In genomic region chr5:103258368-103258956, GRCh38 we compare ENCODE assay signal across 8 cellular contexts. TPM values are rescaled to one million over a fixed set of nuclear protein-coding genes. Genes with fewer than 3 reads are reported as not detected.
DNase-seq lines count a peak whose midpoint lies in the region; ATAC-seq and TF ChIP-seq lines count a peak whose summit lies in the region.

Gene MACIR (plus strand): TSS chr5:103258763. CDS start chr5:103275920, 17,157 bp downstream.

- peak within 1 kb of the TSS in 2 of 3 experiments; percentile 77 to 92; a peak in 3 of 7 replicates for H3K27ac Mint-ChIP-seq in H9
- peak within 1 kb of the TSS in 1 of 2 donors; percentile 63 for H3K27ac Mint-ChIP-seq in natural killer cell treated with Interleukin-12 subunit alpha and Interleukin-12 subunit beta and Interleukin-15 and Interleukin-18, amount 100 ng/mL, for 72 hours

- H2AK5ac ChIP-seq in H9 (ENCODE audit: insufficient read length, low read length): no peak within 1 kb of the TSS

- H4K20me1 ChIP-seq in H9 (ENCODE audit: control insufficient read depth, insufficient read depth, insufficient read length): no peaks in the 10 kb centered on the region

- no peak within 1 kb of the TSS for H2BK12ac ChIP-seq in H9 (ENCODE audit: insufficient read length, low read depth, low read length)

- H3K9me3 ChIP-seq in ES-I3 (ENCODE audit: control insufficient read depth, insufficient read depth, low read length) (no peaks in the 10 kb centered on the region), H9 (ENCODE audit: control insufficient read depth, low read depth, low read length) (no peaks in the 10 kb centered on the region), MG63 (no peaks in the 10 kb centered on the region)

- H3K27me3 Mint-ChIP-seq in H9 (ENCODE audit: low read depth): no peaks in the 10 kb centered on the region
- peaks cover 0 to 6% of the 10 kb centered on the region in 2 donors for H3K27me3 Mint-ChIP-seq in natural killer cell treated with Interleukin-12 subunit alpha and Interleukin-12 subunit beta and Interleukin-15 and Interleukin-18, amount 100 ng/mL, for 72 hours

- H4K8ac ChIP-seq in H9 (replicated peaks; ENCODE audit: insufficient read length, low read depth, low read length): no peak within 1 kb of the TSS

- H2BK20ac ChIP-seq in H9 (ENCODE audit: low read depth, low read length, poor library complexity, severe bottlenecking): no peak within 1 kb of the TSS

- H3K23ac ChIP-seq in H9 (ENCODE audit: insufficient read length, low read depth, low read length): no peak within 1 kb of the TSS

- H3K36me3 ChIP-seq in ES-I3 (ENCODE audit: insufficient read depth, low read length): no peaks in the 10 kb centered on the region
- H3K36me3 ChIP-seq in MG63: no peaks in the 10 kb centered on the region

- no peak within 1 kb of the TSS for H3T11ph ChIP-seq in H9 (ENCODE audit: low read length)

- H3K27me3 ChIP-seq in H9 (ENCODE audit: insufficient read depth, low read length): no peaks in the 10 kb centered on the region
- H3K27me3 ChIP-seq in MG63: no peaks in the 10 kb centered on the region

- peak; percentile 98 for ATAC-seq in natural killer cell treated with Interleukin-12 subunit alpha and Interleukin-12 subunit beta and Interleukin-15 and Interleukin-18, amount 100 ng/mL, for 72 hours

- H4K91ac ChIP-seq in H9 (ENCODE audit: insufficient read length, low read depth, low read length): no peak within 1 kb of the TSS

- H3K4me1 ChIP-seq in ES-I3 (ENCODE audit: insufficient read depth, low read length) (peaks cover 6% of the 10 kb centered on the region), H9 (ENCODE audit: insufficient read depth, low read length) (peaks cover 2% of the 10 kb centered on the region; the same call in 1 of the 2 replicates)

- peak within 1 kb of the TSS; percentile 92 to 98 for H3K4me3 Mint-ChIP-seq in H9
- H3K4me3 Mint-ChIP-seq in natural killer cell treated with Interleukin-12 subunit alpha and Interleukin-12 subunit beta and Interleukin-15 and Interleukin-18, amount 100 ng/mL, for 72 hours: peak within 1 kb of the TSS; percentile 97

- H3K9ac ChIP-seq in ES-I3 (ENCODE audit: low read depth, low read length) (peak within 1 kb of the TSS; percentile 76), H9 (ENCODE audit: extremely low read depth, insufficient read length, low read length) (peak within 1 kb of the TSS; percentile 65)

- H2BK15ac ChIP-seq in H9 (ENCODE audit: low read depth, low read length): no peak within 1 kb of the TSS

- no peak within 1 kb of the TSS for H4K5ac ChIP-seq in H9 (ENCODE audit: insufficient read length, low read depth, low read length)

- no peak within 1 kb of the TSS for H3K56ac ChIP-seq in H9 (ENCODE audit: insufficient read length, low read depth, low read length)

- no peak within 1 kb of the TSS for H3K27ac ChIP-seq in H9 (ENCODE audit: insufficient read length, low read depth, low read length)

- peak within 1 kb of the TSS; percentile 54 for H3K4me2 ChIP-seq in H9 (ENCODE audit: insufficient read depth, insufficient read length, low read length)

- H3K79me1 ChIP-seq in H9 (ENCODE audit: insufficient read depth, low read depth, low read length, poor library complexity, severe bottlenecking): no peaks in the 10 kb centered on the region

- DNase-seq in H9 (peak; percentile 99), MG63 (peak; percentile 100), SHP77 (lab: John Stamatoyannopoulos, UW) (peak; percentile 92 to 96), activated gamma-delta T cell (lab: John Stamatoyannopoulos, UW) (peak; percentile 89), fibroblast of pulmonary artery (ENCODE audit: low read depth) (peak; percentile 98)
- DNase-seq in natural killer cell treated with Interleukin-12 subunit alpha and Interleukin-12 subunit beta and Interleukin-15 and Interleukin-18, amount 100 ng/mL, for 72 hours (ENCODE audit: low spot score): peak; percentile 98
- DNase-seq in stimulated activated naive CD4-positive, alpha-beta T cell treated with Interleukin-2 at 50 U/mL for 16 hours (lab: John Stamatoyannopoulos, UW): peak; percentile 90

- H3K18ac ChIP-seq in H9 (ENCODE audit: insufficient read length, low read depth, low read length): peak within 1 kb of the TSS; percentile 30

- no peaks in the 10 kb centered on the region for H3K36me3 Mint-ChIP-seq in H9 (ENCODE audit: insufficient read depth in 1 of 3, low read depth in 3 of 3)
- H3K36me3 Mint-ChIP-seq in natural killer cell treated with Interleukin-12 subunit alpha and Interleukin-12 subunit beta and Interleukin-15 and Interleukin-18, amount 100 ng/mL, for 72 hours: no peaks in the 10 kb centered on the region

- no peak within 1 kb of the TSS for H3K4ac ChIP-seq in H9 (ENCODE audit: low read depth, low read length)

- H2AFZ ChIP-seq in H9 (ENCODE audit: low read length): no peak within 1 kb of the TSS

- H2BK120ac ChIP-seq in H9 (ENCODE audit: low read depth, low read length, poor library complexity, severe bottlenecking): no peak within 1 kb of the TSS

- H3K79me2 ChIP-seq in H9 (ENCODE audit: insufficient read depth, low read length): peaks cover 7% of the 10 kb centered on the region; the same call in 1 of the 2 replicates

- H3K4me3 ChIP-seq in MG63: peak within 1 kb of the TSS; percentile 72
- H3K4me3 ChIP-seq in fibroblast of pulmonary artery (replicated peaks; ENCODE audit: low read depth, low read length): peak within 1 kb of the TSS; percentile 77

- TF ChIP-seq CTCF in H9 (conservative IDR thresholded peaks at IDR 0.05): no peak
- TF ChIP-seq CTCF in fibroblast of pulmonary artery (IDR thresholded peaks at IDR 0.05; ENCODE audit: low read length, missing control alignments): no peak

- H3K4me1 Mint-ChIP-seq in H9: peaks cover 28 to 32% of the 10 kb centered on the region in 2 experiments
- H3K4me1 Mint-ChIP-seq in natural killer cell treated with Interleukin-12 subunit alpha and Interleukin-12 subunit beta and Interleukin-15 and Interleukin-18, amount 100 ng/mL, for 72 hours (ENCODE audit: low read depth in 2 of 2): peaks cover 12 to 23% of the 10 kb centered on the region in 2 donors

- peaks cover 0 to 2% of the 10 kb centered on the region in 2 experiments; a peak in 2 of 5 replicates for H3K9me3 Mint-ChIP-seq in H9
- no peaks in the 10 kb centered on the region for H3K9me3 Mint-ChIP-seq in natural killer cell treated with Interleukin-12 subunit alpha and Interleukin-12 subunit beta and Interleukin-15 and Interleukin-18, amount 100 ng/mL, for 72 hours

- peak within 1 kb of the TSS; percentile 71; the same call in 1 of the 2 replicates for H3K14ac ChIP-seq in H9 (ENCODE audit: insufficient read depth, low read length)

- H2BK5ac ChIP-seq in H9 (ENCODE audit: insufficient read length, low read length): no peak within 1 kb of the TSS

- no peaks in the 10 kb centered on the region for H3K23me2 ChIP-seq in H9 (ENCODE audit: insufficient read length, low read depth, low read length, poor library complexity, severe bottlenecking)

- WGBS in H9 (ENCODE audit: extremely low coverage, insufficient read length, low lambda C conversion rate): no CpG with 5 or more reads among the region's 45 CpGs

RNA-seq across cellular contexts. Expression of gene MACIR, which starts in this region (rescaled TPM):
- total RNA-seq in H9 (2021): 11.0 and 11.7 TPM in 2 replicates
- total RNA-seq in MG63 (2014; rRNA removed; shearing (Covaris generic); ENCODE audit: low replicate concordance): 30.9 and 32.2 TPM in 2 replicates
- total RNA-seq in natural killer cell treated with Interleukin-12 subunit alpha and Interleukin-12 subunit beta and Interleukin-15 and Interleukin-18, amount 100 ng/mL, for 72 hours: 1 to 10 TPM; 5.9 to 8.5 TPM
